ENCODE assay signal across 9 cellular contexts in genomic region chr20:3658708-3659491, GRCh38. TPM values are rescaled to one million over a fixed set of nuclear protein-coding genes. Genes with fewer than 3 reads are reported as not detected.
DNase-seq lines count a peak whose midpoint lies in the region; ATAC-seq and TF ChIP-seq lines count a peak whose summit lies in the region.
"Had no signal": no experiment of that assay in that cellular context is flagged by ENCODE, and none has a peak within 500 bp of the region (broad histone marks: within the 10 kb centered on the region; RNA-seq: fewer than 3 reads in every experiment).

No MANE protein-coding gene starts in this region.

- H3K27ac ChIP-seq in gastrocnemius medialis, result no peak overlapping the region
- H3K27ac ChIP-seq: KMS-11 had no signal

- TF ChIP-seq POLR2A in gastrocnemius medialis (IDR thresholded peaks at IDR 0.05), result no peak

- TF ChIP-seq CTCF in mucosa of descending colon (IDR thresholded peaks at IDR 0.05) (no peak), gastrocnemius medialis (IDR thresholded peaks at IDR 0.05 in 4 of 5, conservative IDR thresholded peaks at IDR 0.05 in 1 of 5) (no peak)

- H3K36me3 ChIP-seq in mucosa of descending colon (ENCODE audit: low read depth) (no peaks in the 10 kb centered on the region), gastrocnemius medialis (no peaks in the 10 kb centered on the region)

- H3K4me1 ChIP-seq in mucosa of descending colon (ENCODE audit: low read depth) (peaks cover 3% of the 10 kb centered on the region), gastrocnemius medialis (no peaks in the 10 kb centered on the region)

- H3K4me3 ChIP-seq in mucosa of descending colon (no peak overlapping the region), gastrocnemius medialis (no peak overlapping the region)

- H3K9me3 ChIP-seq in mucosa of descending colon (no peaks in the 10 kb centered on the region), gastrocnemius medialis (no peaks in the 10 kb centered on the region)

- in situ Hi-C loops in gastrocnemius medialis (cut with MboI; ENCODE audit: low sequenced_read_pairs in 4 of 4), result no loop called here

- intact Hi-C loops in mucosa of descending colon (cut with DNase I, micrococcal nuclease) (no loop called here), gastrocnemius medialis (cut with DNase I; ENCODE audit: low total_unique reads) (no loop called here)

- DNase-seq in MV-4-11 (lab: John Stamatoyannopoulos, UW), result peak; percentile 80
- no peak for DNase-seq in mucosa of descending colon
- no peak for DNase-seq in cortex of kidney (lab: John Stamatoyannopoulos, UW)
- DNase-seq in activated CD4-positive, alpha-beta T cell treated with anti-CD3 and anti-CD28 coated beads, Interleukin-2, amount 50 U/mL, for 1 hour, result no peak
- no peak for DNase-seq in gastrocnemius medialis

- ATAC-seq in GM19025 (IDR thresholded peaks at IDR 0.05; ENCODE audit: low read depth, unreplicated experiment) (peak; percentile 93), HG02610 (IDR thresholded peaks at IDR 0.05; ENCODE audit: unreplicated experiment) (peak; percentile 84), mucosa of descending colon (peak; percentile 27), gastrocnemius medialis (no peak)

- peaks cover 15 to 23% (median 19%) of the 10 kb centered on the region in 3 donors for H3K27me3 ChIP-seq in gastrocnemius medialis

RNA-seq across cellular contexts. Expression of gene GFRA4, which starts 4.3 kb away (rescaled TPM):
- not detected for total RNA-seq in mucosa of descending colon
- total RNA-seq in gastrocnemius medialis, result not detected
- total RNA-seq: astrocyte had no signal

RNA-seq across cellular contexts. Expression of gene ADAM33, which starts 22.9 kb away (rescaled TPM):
- total RNA-seq in mucosa of descending colon (10 to 100 TPM in 1 of 3 donors, 1 to 10 TPM in 2; 6.4 to 86.6 (median 9.7) TPM), gastrocnemius medialis (1 to 10 TPM; 2.6 to 6.4 (median 3.1) TPM)

RNA-seq across cellular contexts. Expression of gene SIGLEC1, which starts 53.5 kb away (rescaled TPM):
- total RNA-seq in mucosa of descending colon, result 10 to 100 TPM in 2 of 3 donors, 1 to 10 TPM in 1; 3.3 to 21.7 (median 12.2) TPM
- 1 to 10 TPM in 3 of 4 donors, under 1 TPM in 1; 0.61 to 3.0 (median 2.6) TPM for total RNA-seq in gastrocnemius medialis
- total RNA-seq: astrocyte had no signal

Comparison
In these comparisons a context has a peak if more than half of its experiments do, and no peak if none do; other contexts are left out.
1. ATAC-seq: peak in GM19025 (single experiment), HG02610 (single experiment) and mucosa of descending colon (single experiment); none in gastrocnemius medialis (0 of 2).